18 cellular contexts compared by ENCODE assay signal in genomic region chr2:30677861-30678385, GRCh38.
"Had no signal": no experiment of that assay in that cellular context is flagged by ENCODE, and none has a peak within 500 bp of the region (broad histone marks: within the 10 kb centered on the region; RNA-seq: fewer than 3 reads in every experiment).

No MANE protein-coding gene starts in this region.

- H3K4me1 ChIP-seq: body of pancreas, colonic mucosa, heart right ventricle, SJCRH30, suprapubic skin, transverse colon had no signal

- ATAC-seq: body of pancreas had no signal

- H3K9me3 ChIP-seq: body of pancreas, colonic mucosa, heart right ventricle, SJCRH30, suprapubic skin, transverse colon had no signal

- H3K27me3 ChIP-seq: colonic mucosa, heart right ventricle, SJCRH30, suprapubic skin, transverse colon had no signal

- H3K36me3 ChIP-seq: colonic mucosa, heart right ventricle, SJCRH30, suprapubic skin, transverse colon had no signal

- H3K4me3 ChIP-seq: body of pancreas, colonic mucosa, heart right ventricle, SJCRH30, suprapubic skin, transverse colon had no signal

- H3K27ac ChIP-seq: body of pancreas, colonic mucosa, heart right ventricle, SJCRH30, suprapubic skin, transverse colon had no signal

- DNase-seq: activated CD4-positive, alpha-beta T cell treated with anti-CD3 and anti-CD28 coated beads, Interleukin-2, amount 10 ng/mL, durations not matched to agents 24 days and 14 days; activated CD4-positive, CD25-positive, alpha-beta regulatory T cell; activated naive CD8-positive, alpha-beta T cell treated with anti-CD3 and anti-CD28 coated beads, Interleukin-2, amount 10 ng/mL, durations not matched to agents 7 days and 5 days; amygdala; body of pancreas; caudate nucleus; colonic mucosa; heart right ventricle; immature natural killer cell; mesenchymal stem cell; natural killer cell; nucleus accumbens; retina; stimulated activated CD4-positive, alpha-beta T cell treated with anti-CD3 and anti-CD28 coated beads, Interleukin-2, amount 100 ng/mL, for 24 hours; T1000; transverse colon had no signal
